Comparison of ENCODE assay signal across 9 cellular contexts in genomic region chr2:38178556-38179419, GRCh38.
DNase-seq lines count a peak whose midpoint lies in the region; ATAC-seq and TF ChIP-seq lines count a peak whose summit lies in the region.
"Had no signal": no experiment of that assay in that cellular context is flagged by ENCODE, and none has a peak within 500 bp of the region (broad histone marks: within the 10 kb centered on the region; RNA-seq: fewer than 3 reads in every experiment).

No MANE protein-coding gene starts in this region.

- H3K9me2 ChIP-seq in GM23248 (ENCODE audit: insufficient read depth) = no peaks in the 10 kb centered on the region

- H3F3A ChIP-seq in GM23248 (ENCODE audit: insufficient read depth) = peaks cover 68% of the 10 kb centered on the region

- peaks cover 64% of the 10 kb centered on the region for H3K4me1 ChIP-seq in GM23248 (ENCODE audit: insufficient read depth)
- H3K4me1 ChIP-seq in SJSA1 (replicated peaks) = peaks cover 42% of the 10 kb centered on the region
- H3K4me1 ChIP-seq in right cardiac atrium (ENCODE audit: control insufficient read depth, insufficient read depth, low read length) = no peaks in the 10 kb centered on the region
- H3K4me1 ChIP-seq in thymus (ENCODE audit: control insufficient read depth, insufficient read depth, low read length) = no peaks in the 10 kb centered on the region

- 2 to 4% methylated on average over 5 of the region's 5 CpGs for WGBS in GM23248 (ENCODE audit: low coverage in 1 of 2, low lambda C conversion rate in 2 of 2, missing lambda C conversion rate in 2 of 2), 2 experiments
- WGBS in right cardiac atrium = 46% methylated on average over 5 of the region's 5 CpGs
- WGBS in thymus = 71% methylated on average over 5 of the region's 5 CpGs

- peak; percentile 71 for DNase-seq in AG08395 (ENCODE audit: low spot score)
- peak; percentile 92 for DNase-seq in GM23248
- DNase-seq in SJSA1 (ENCODE audit: low read depth in 1 of 2, low spot score in 2 of 2) = peak; percentile 62 to 83
- DNase-seq in right cardiac atrium = no peak
- no peak for DNase-seq in central memory CD4-positive, alpha-beta T cell
- no peak for DNase-seq in WERI-Rb-1
- DNase-seq: CD4-positive, CD25-positive, alpha-beta regulatory T cell had no signal

- no peaks in the 10 kb centered on the region for H4K20me1 ChIP-seq in GM23248 (ENCODE audit: insufficient read depth)

- ATAC-seq in right cardiac atrium = peak; percentile 53 to 75
- ATAC-seq in GM18505 (IDR thresholded peaks at IDR 0.05; ENCODE audit: unreplicated experiment) = no peak

- H3K9me3 ChIP-seq in GM23248 (ENCODE audit: low read depth) (no peaks in the 10 kb centered on the region), SJSA1 (replicated peaks) (no peaks in the 10 kb centered on the region), right cardiac atrium (ENCODE audit: control insufficient read depth, low read length) (no peaks in the 10 kb centered on the region), thymus (ENCODE audit: control insufficient read depth) (no peaks in the 10 kb centered on the region), WERI-Rb-1 (ENCODE audit: severe bottlenecking) (no peaks in the 10 kb centered on the region)

- in situ Hi-C loops in GM23248 (cut with MboI) = no loop called here

- H3K27me3 ChIP-seq in GM23248 (replicated peaks; ENCODE audit: insufficient read depth) = no peaks in the 10 kb centered on the region
- H3K27me3 ChIP-seq in SJSA1 (replicated peaks) = no peaks in the 10 kb centered on the region
- H3K27me3 ChIP-seq in right cardiac atrium (ENCODE audit: control insufficient read depth, insufficient read depth) = no peaks in the 10 kb centered on the region
- H3K27me3 ChIP-seq in thymus (ENCODE audit: control insufficient read depth, insufficient read depth) = no peaks in the 10 kb centered on the region
- H3K27me3 ChIP-seq in WERI-Rb-1 (ENCODE audit: insufficient read depth, low read depth, severe bottlenecking) = no peaks in the 10 kb centered on the region

- no peak overlapping the region for H2AFZ ChIP-seq in GM23248

- TF ChIP-seq CTCF in WERI-Rb-1 (IDR thresholded peaks at IDR 0.05; ENCODE audit: low read depth, low read length) = no peak

- peak overlapping the region; percentile 10 for H3K4me2 ChIP-seq in GM23248 (ENCODE audit: unreplicated experiment)

- peak overlapping the region; percentile 43 for H3K9ac ChIP-seq in GM23248

- TF ChIP-seq POLR2A in GM18505 (IDR thresholded peaks at IDR 0.05; ENCODE audit: borderline replicate concordance, extremely low read depth, insufficient read depth, insufficient read length) = no peak

- H3K36me3 ChIP-seq in GM23248 (ENCODE audit: low read depth) (no peaks in the 10 kb centered on the region), SJSA1 (no peaks in the 10 kb centered on the region), thymus (ENCODE audit: control insufficient read depth, insufficient read depth) (no peaks in the 10 kb centered on the region), WERI-Rb-1 (no peaks in the 10 kb centered on the region)

- H3K27ac ChIP-seq in GM23248 (peak overlapping the region; percentile 82), SJSA1 (peak overlapping the region; percentile 58), right cardiac atrium (ENCODE audit: low read length) (peak overlapping the region; percentile 74), thymus (ENCODE audit: low read depth) (peak overlapping the region; percentile 72), WERI-Rb-1 (no peak overlapping the region)

- intact Hi-C loops in right cardiac atrium (cut with DNase I) = no loop called here

- H3K4me3 ChIP-seq in GM23248 = no peak overlapping the region
- H3K4me3 ChIP-seq in SJSA1 = no peak overlapping the region
- no peak overlapping the region for H3K4me3 ChIP-seq in right cardiac atrium (ENCODE audit: low read length)
- no peak overlapping the region for H3K4me3 ChIP-seq in thymus (ENCODE audit: low read length)
- no peak overlapping the region for H3K4me3 ChIP-seq in WERI-Rb-1 (ENCODE audit: low read depth, low read length)

- H3K79me2 ChIP-seq in GM23248 (ENCODE audit: insufficient read depth) = no peaks in the 10 kb centered on the region

Comparison
In these comparisons a context has a peak if more than half of its experiments do, and no peak if none do; other contexts are left out.
1. DNase-seq: peak in AG08395 (single experiment), GM23248 (single experiment) and SJSA1 (2 of 2); none in right cardiac atrium (0 of 3), central memory CD4-positive, alpha-beta T cell (single experiment) and WERI-Rb-1 (single experiment).